Comparison of ENCODE assay signal across 8 cellular contexts in the genomic region with DNA sequence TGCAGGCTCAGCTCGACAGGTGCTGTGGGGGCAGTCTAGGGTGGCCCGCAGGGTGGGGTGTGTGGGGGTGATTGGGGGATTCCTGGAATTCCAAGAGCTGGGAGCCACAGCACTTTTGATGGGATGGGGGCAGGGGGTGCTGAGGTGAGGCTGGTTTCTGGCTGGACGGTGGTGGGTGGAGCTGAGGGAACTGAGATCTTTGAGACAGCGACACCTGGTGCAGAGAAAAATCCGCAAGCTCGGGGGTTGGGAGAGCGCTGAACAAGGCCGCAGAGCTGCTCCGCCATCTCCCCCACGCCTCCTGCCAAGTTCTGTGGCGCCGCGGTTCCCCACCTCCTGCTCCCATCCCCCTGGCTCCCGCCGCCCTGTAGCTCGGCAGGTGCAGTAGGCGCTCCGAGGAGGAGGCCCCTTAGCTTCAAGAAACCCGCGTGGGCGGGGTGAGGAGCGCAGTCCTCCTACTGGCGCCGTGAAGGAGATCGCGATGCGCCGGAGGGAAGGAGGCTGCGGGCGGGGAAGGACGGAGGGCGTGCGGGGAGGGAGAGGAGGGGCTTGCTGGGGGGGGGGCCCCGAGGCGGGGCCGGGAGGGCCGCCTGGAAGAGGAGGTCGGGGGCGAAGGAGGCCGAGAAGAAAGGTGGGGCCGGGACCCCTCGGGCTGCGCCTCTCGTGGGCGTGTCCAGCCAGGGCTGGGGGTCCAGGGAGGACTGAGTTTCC. TPM values are rescaled to one million over a fixed set of nuclear protein-coding genes. Genes with fewer than 3 reads are reported as not detected.
DNase-seq lines count a peak whose midpoint lies in the region; ATAC-seq, FAIRE-seq and TF ChIP-seq lines count a peak whose summit lies in the region.

No MANE protein-coding gene starts in this region.

- no peaks in the 10 kb centered on the region for H3K79me2 ChIP-seq in keratinocyte (ENCODE audit: control insufficient read depth, insufficient read depth, low read length)

- H4K20me1 ChIP-seq in keratinocyte (ENCODE audit: control insufficient read depth, extremely low read depth, insufficient read depth, low read length) = peaks cover 5% of the 10 kb centered on the region

- ATAC-seq in HG03469 (IDR thresholded peaks at IDR 0.05; ENCODE audit: unreplicated experiment) = no peak

- H3K9ac ChIP-seq in keratinocyte (ENCODE audit: control insufficient read depth, extremely low read depth, insufficient read depth, low read length) = peak overlapping the region; percentile 83

- peak overlapping the region; percentile 86 for H3K4me2 ChIP-seq in keratinocyte (ENCODE audit: control insufficient read depth, extremely low read depth, insufficient read depth, low read depth, low read length)

- DNase-seq in AG08395 (ENCODE audit: low spot score) = peak; percentile 54
- DNase-seq in H7 = peak; percentile 94
- DNase-seq in NCI-H345 treated with DMSO at 0.1 percent for 48 hours (lab: John Stamatoyannopoulos, UW; ENCODE audit: unreplicated experiment) = peak; percentile 74
- DNase-seq in activated CD4-positive, CD25-positive, alpha-beta regulatory T cell (lab: John Stamatoyannopoulos, UW) = peak; percentile 50 to 78 (median 72)
- DNase-seq in cardiac fibroblast (ENCODE audit: low read depth in 2 of 2) = peak; percentile 85 to 86
- no peak for DNase-seq in keratinocyte (ENCODE audit: low read depth, low spot score)
- peak; percentile 78 to 84 (median 78) for DNase-seq in stimulated activated CD4-positive, alpha-beta T cell treated with anti-CD3 and anti-CD28 coated beads, Interleukin-12 subunit alpha, Interleukin-12 subunit beta, amount 100 ng/mL, for 48 hours (ENCODE audit: low read depth in 2 of 3, low spot score in 1 of 3)

- H3K9me1 ChIP-seq in keratinocyte (ENCODE audit: control insufficient read depth, extremely low read depth, insufficient read depth, low read length) = no peaks in the 10 kb centered on the region

- peak overlapping the region; percentile 60 for H3K27ac ChIP-seq in keratinocyte (ENCODE audit: control insufficient read depth, insufficient read depth, low read length)

- H3K27me3 ChIP-seq in H7 (ENCODE audit: control insufficient read depth, insufficient read depth, low read length) = peaks cover 49% of the 10 kb centered on the region
- H3K27me3 ChIP-seq in keratinocyte (ENCODE audit: control insufficient read depth, extremely low read depth, insufficient read depth, low read length) = peaks cover 33% of the 10 kb centered on the region

- H3K9me3 ChIP-seq in keratinocyte (ENCODE audit: control insufficient read depth, low read depth, low read length) = no peaks in the 10 kb centered on the region

- H3K4me3 ChIP-seq in H7 (ENCODE audit: insufficient read depth, low read depth, low read length) (peak overlapping the region; percentile 56), cardiac fibroblast (replicated peaks in 1 of 2; ENCODE audit: low read depth in 2 of 2, low read length in 2 of 2) (peak overlapping the region; percentile 61 to 62), keratinocyte (ENCODE audit: control insufficient read depth in 2 of 3, extremely low read depth in 1 of 3, insufficient read depth in 2 of 3, low read depth in 1 of 3, low read length in 3 of 3) (peak overlapping the region; percentile 64 to 68 (median 68))

- peaks cover 15% of the 10 kb centered on the region for H3K4me1 ChIP-seq in keratinocyte (ENCODE audit: control insufficient read depth, extremely low read depth, insufficient read depth, low read length)

- FAIRE-seq in keratinocyte (lab: Jason Lieb, UNC) = peak; percentile 76

- peak overlapping the region; percentile 79 for H2AFZ ChIP-seq in keratinocyte (ENCODE audit: control insufficient read depth, low read length)

- dilution Hi-C loops in keratinocyte (cut with MboI; ENCODE audit: extremely low pct_ligation_motif_present, low sequenced_read_pairs) = no loop called here

- peak; percentile 72 for TF ChIP-seq CTCF in cardiac fibroblast (IDR thresholded peaks at IDR 0.05; ENCODE audit: low read depth, low read length)
- TF ChIP-seq CTCF in keratinocyte (optimal IDR thresholded peaks at IDR 0.05 in 1 of 3, IDR thresholded peaks at IDR 0.05 in 1 of 3, conservative IDR thresholded peaks at IDR 0.05 in 1 of 3; ENCODE audit: extremely low read depth in 1 of 3, insufficient read depth in 2 of 3, low read length in 3 of 3) = peak in 2 of 3 experiments; percentile 68 to 87

- H3K36me3 ChIP-seq in H7 (replicated peaks; ENCODE audit: control insufficient read depth, insufficient read depth, low read length) (no peaks in the 10 kb centered on the region), keratinocyte (ENCODE audit: control insufficient read depth in 2 of 2, extremely low read depth in 1 of 2, insufficient read depth in 2 of 2, low read length in 2 of 2) (peaks cover 0 to 2% of the 10 kb centered on the region in 2 experiments)

RNA-seq across cellular contexts. Expression of a gene that starts 1.3 kb away (rescaled TPM):
- 24.5 and 28.5 TPM in 2 replicates for total RNA-seq in H7 (2014; rRNA removed; shearing (Covaris generic))
- 4.2 to 5.0 TPM (median 5.0 TPM) in 3 replicates for polyA plus RNA-seq in keratinocyte
- polyA plus RNA-seq in keratinocyte (2011; ENCODE audit: low read depth) = 0.85 TPM
- polyA plus RNA-seq in keratinocyte (2011; cell fraction: cytosol; rRNA removed) = 1.6 and 5.4 TPM in 2 replicates
- 5.5 and 5.6 TPM in 2 replicates for polyA plus RNA-seq in keratinocyte (2011; cell fraction: nucleus; rRNA removed)
- 2.0 and 10.5 TPM in 2 replicates for polyA plus RNA-seq in keratinocyte (2012; ENCODE audit: low replicate concordance)
- 2.0 to 6.2 TPM (median 3.5 TPM) in 3 replicates for polyA minus RNA-seq in keratinocyte
- polyA minus RNA-seq in keratinocyte (2011; cell fraction: cytosol; rRNA and poly(A)+ RNA removed) = 8.6 TPM
- polyA minus RNA-seq in keratinocyte (2011; cell fraction: nucleus; rRNA and poly(A)+ RNA removed) = 2.7 and 3.4 TPM in 2 replicates

RNA-seq across cellular contexts. Expression of a gene that starts 3.1 kb away (rescaled TPM):
- 0.96 and 5.4 TPM in 2 replicates for total RNA-seq in H7 (2014; rRNA removed; shearing (Covaris generic))
- polyA plus RNA-seq in keratinocyte = 1.1 to 1.7 TPM (median 1.3 TPM) in 3 replicates
- not detected for polyA plus RNA-seq in keratinocyte (2011; ENCODE audit: low read depth)
- 0.23 and 1.0 TPM in 2 replicates for polyA plus RNA-seq in keratinocyte (2011; cell fraction: cytosol; rRNA removed)
- 0.27 and 0.85 TPM in 2 replicates for polyA plus RNA-seq in keratinocyte (2011; cell fraction: nucleus; rRNA removed)
- 2.2 TPM in 1 of 2 replicates, not detected in the other for polyA plus RNA-seq in keratinocyte (2012; ENCODE audit: low replicate concordance)
- not detected in 3 replicates for polyA minus RNA-seq in keratinocyte
- polyA minus RNA-seq in keratinocyte (2011; cell fraction: cytosol; rRNA and poly(A)+ RNA removed) = not detected
- 1.8 TPM in 1 of 2 replicates, not detected in the other for polyA minus RNA-seq in keratinocyte (2011; cell fraction: nucleus; rRNA and poly(A)+ RNA removed)

RNA-seq across cellular contexts. Expression of a gene that starts 15.1 kb away (rescaled TPM):
- total RNA-seq in H7 (2014; rRNA removed; shearing (Covaris generic)) = 3.7 and 8.7 TPM in 2 replicates
- polyA plus RNA-seq in keratinocyte = 4.8 to 12.7 TPM (median 5.7 TPM) in 3 replicates
- 0.61 TPM for polyA plus RNA-seq in keratinocyte (2011; ENCODE audit: low read depth)
- 3.7 and 13.9 TPM in 2 replicates for polyA plus RNA-seq in keratinocyte (2011; cell fraction: cytosol; rRNA removed)
- polyA plus RNA-seq in keratinocyte (2011; cell fraction: nucleus; rRNA removed) = 5.7 and 7.8 TPM in 2 replicates
- polyA plus RNA-seq in keratinocyte (2012; ENCODE audit: low replicate concordance) = 6.0 and 8.3 TPM in 2 replicates
- 1.2 to 5.3 TPM (median 3.8 TPM) in 3 replicates for polyA minus RNA-seq in keratinocyte
- 18.0 TPM for polyA minus RNA-seq in keratinocyte (2011; cell fraction: cytosol; rRNA and poly(A)+ RNA removed)
- polyA minus RNA-seq in keratinocyte (2011; cell fraction: nucleus; rRNA and poly(A)+ RNA removed) = 1.6 and 3.7 TPM in 2 replicates

RNA-seq across cellular contexts. Expression of a gene that starts 36.6 kb away (rescaled TPM):
- total RNA-seq in H7 (2014; rRNA removed; shearing (Covaris generic)) = 0.67 and 0.80 TPM in 2 replicates
- polyA plus RNA-seq in keratinocyte = 0.18 to 0.31 TPM (median 0.23 TPM) in 3 replicates
- not detected for polyA plus RNA-seq in keratinocyte (2011; ENCODE audit: low read depth)
- 0.05 and 0.53 TPM in 2 replicates for polyA plus RNA-seq in keratinocyte (2011; cell fraction: cytosol; rRNA removed)
- 0.14 and 0.20 TPM in 2 replicates for polyA plus RNA-seq in keratinocyte (2011; cell fraction: nucleus; rRNA removed)
- polyA plus RNA-seq in keratinocyte (2012; ENCODE audit: low replicate concordance) = 0.14 and 0.74 TPM in 2 replicates
- polyA minus RNA-seq in keratinocyte = 0.13 to 0.20 TPM in 2 of 3 replicates, not detected in the other
- not detected for polyA minus RNA-seq in keratinocyte (2011; cell fraction: cytosol; rRNA and poly(A)+ RNA removed)
- 0.39 TPM in 1 of 2 replicates, not detected in the other for polyA minus RNA-seq in keratinocyte (2011; cell fraction: nucleus; rRNA and poly(A)+ RNA removed)
